Comparison of ENCODE assay signal across 7 cellular contexts in genomic region chr6:6919173-6919572, GRCh38.
"Had no signal": no experiment of that assay in that cellular context is flagged by ENCODE, and none has a peak within 500 bp of the region (broad histone marks: within the 10 kb centered on the region; RNA-seq: fewer than 3 reads in every experiment).

No MANE protein-coding gene starts in this region.

- H3K4me3 ChIP-seq: GM23248, HAP-1 had no signal

- H3K9ac ChIP-seq: GM23248 had no signal

- H3K9me3 ChIP-seq: HAP-1 had no signal

- H3K36me3 ChIP-seq: HAP-1 had no signal

- ATAC-seq: HCT116, HepG2 had no signal

- H3K4me1 ChIP-seq: HAP-1 had no signal

- H2AFZ ChIP-seq: GM23248 had no signal

- DNase-seq: GOT3, H7 had no signal

- H3K27ac ChIP-seq: GM23248, HL-60 had no signal
